Comparison of ENCODE assay signal across 9 cellular contexts in the genomic region with DNA sequence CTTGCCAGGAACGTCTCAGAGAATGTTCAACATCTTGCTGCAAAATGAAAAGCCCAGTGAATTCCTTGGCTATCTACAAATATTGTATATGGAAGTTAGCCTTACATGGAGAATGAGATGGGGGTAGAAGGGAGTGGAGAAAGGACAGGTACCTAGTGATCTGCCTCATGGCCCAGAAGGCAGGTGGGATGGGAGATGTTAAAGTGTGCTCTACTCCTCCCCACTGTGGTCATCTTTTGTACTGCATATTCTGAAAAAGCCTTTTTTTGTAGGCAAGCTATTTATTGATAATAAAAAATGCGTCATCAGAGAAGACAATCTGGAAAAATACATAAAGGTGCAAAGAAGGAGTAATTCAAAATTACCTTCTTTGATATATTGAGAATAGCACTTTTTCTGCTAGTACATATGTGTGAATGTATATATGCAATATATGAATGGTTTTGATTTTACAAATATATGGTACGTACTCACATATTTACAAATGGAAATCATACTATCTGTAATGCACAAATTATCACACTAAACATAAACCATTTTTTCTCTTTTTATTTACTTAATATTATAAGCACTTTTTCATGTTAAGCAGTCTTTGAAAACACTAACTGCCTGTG. TPM values are rescaled to one million over a fixed set of nuclear protein-coding genes. Genes with fewer than 3 reads are reported as not detected.
DNase-seq lines count a peak whose midpoint lies in the region; ATAC-seq and TF ChIP-seq lines count a peak whose summit lies in the region.
"Had no signal": no experiment of that assay in that cellular context is flagged by ENCODE, and none has a peak within 500 bp of the region (broad histone marks: within the 10 kb centered on the region; RNA-seq: fewer than 3 reads in every experiment).

No MANE protein-coding gene starts in this region.

- TF ChIP-seq CTCF in WTC11 (IDR thresholded peaks at IDR 0.05) (no peak; the same call in 1 of the 2 replicates), kidney epithelial cell (IDR thresholded peaks at IDR 0.05; ENCODE audit: insufficient read depth, low read length, poor library complexity, severe bottlenecking) (peak; percentile 57)

- H3K4me1 Mint-ChIP-seq in WTC11 = peaks cover 15% of the 10 kb centered on the region

- no peaks in the 10 kb centered on the region for H3K9me3 Mint-ChIP-seq in WTC11

- peak; percentile 19 to 37 for DNase-seq in AML-193 (lab: John Stamatoyannopoulos, UW)
- peak; percentile 43 for DNase-seq in KBM-7
- DNase-seq in WTC11 (ENCODE audit: low spot score) = no peak
- no peak for DNase-seq in kidney epithelial cell (ENCODE audit: low read depth)
- no peak for DNase-seq in ecto neural progenitor cell (ENCODE audit: low spot score)
- DNase-seq in stimulated activated naive CD4-positive, alpha-beta T cell treated with Interleukin-2 at 50 U/mL for 16 hours (lab: John Stamatoyannopoulos, UW) = no peak
- no peak for DNase-seq in GF-D8 (lab: John Stamatoyannopoulos, UW)

- no peaks in the 10 kb centered on the region for H3K27me3 Mint-ChIP-seq in WTC11 (ENCODE audit: low read depth)

- H3K36me3 Mint-ChIP-seq in WTC11 = no peaks in the 10 kb centered on the region

- H3K27me3 ChIP-seq in kidney epithelial cell (ENCODE audit: control insufficient read depth, insufficient read depth, low read length) = no peaks in the 10 kb centered on the region

- in situ Hi-C loops in KBM-7 (cut with MboI; ENCODE audit: low pct_unique_long_range_greater_than_20kb, low sequenced_read_pairs) = no loop called here

- ATAC-seq in GM18519 (IDR thresholded peaks at IDR 0.05; ENCODE audit: low FRiP score, unreplicated experiment) (peak; percentile 68), WTC11 (peak; percentile 59)

- H3K4me3 ChIP-seq in kidney epithelial cell (ENCODE audit: low read depth, low read length) = no peak overlapping the region

- POLR2A ChIA-PET in WTC11 (lab: Charles Lee) = no interaction called here

- CTCF ChIA-PET in WTC11 (lab: Charles Lee) = interaction anchor here (0.5 to 4.2 kb wide), 20 partner anchors 12 to 478 kb away, joined by 3 to 62 read pairs (median 5); no protein-coding TSS in a partner anchor

- H3K4me3 Mint-ChIP-seq in WTC11 = no peak overlapping the region

- H3K36me3 ChIP-seq in kidney epithelial cell (ENCODE audit: control insufficient read depth, insufficient read depth, low read length) = no peaks in the 10 kb centered on the region

- no peak overlapping the region for H3K27ac Mint-ChIP-seq in WTC11

TF ChIP-seq in WTC11, 78 proteins besides CTCF, POLR2A, EP300 and RAD21:
- TF ChIP-seq, protein P1, sequence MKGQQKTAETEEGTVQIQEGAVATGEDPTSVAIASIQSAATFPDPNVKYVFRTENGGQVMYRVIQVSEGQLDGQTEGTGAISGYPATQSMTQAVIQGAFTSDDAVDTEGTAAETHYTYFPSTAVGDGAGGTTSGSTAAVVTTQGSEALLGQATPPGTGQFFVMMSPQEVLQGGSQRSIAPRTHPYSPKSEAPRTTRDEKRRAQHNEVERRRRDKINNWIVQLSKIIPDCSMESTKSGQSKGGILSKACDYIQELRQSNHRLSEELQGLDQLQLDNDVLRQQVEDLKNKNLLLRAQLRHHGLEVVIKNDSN (CRISPR knock-in tag; IDR thresholded peaks at IDR 0.05) = no peak
- TF ChIP-seq NR3C1 (CRISPR knock-in tag; conservative IDR thresholded peaks at IDR 0.05; ENCODE audit: low read depth) (no peak), NR2C2 (CRISPR knock-in tag; IDR thresholded peaks at IDR 0.05) (no peak), TEAD4 (CRISPR knock-in tag; IDR thresholded peaks at IDR 0.05) (no peak), JAZF1 (CRISPR knock-in tag; IDR thresholded peaks at IDR 0.05) (no peak), CREB1 (CRISPR knock-in tag; IDR thresholded peaks at IDR 0.05) (no peak), ZNF396 (CRISPR knock-in tag; IDR thresholded peaks at IDR 0.05; ENCODE audit: borderline replicate concordance) (no peak), NR1H2 (CRISPR knock-in tag; IDR thresholded peaks at IDR 0.05) (no peak), FOXJ3 (CRISPR knock-in tag; IDR thresholded peaks at IDR 0.05; ENCODE audit: borderline replicate concordance) (no peak), TCF7 (CRISPR knock-in tag; IDR thresholded peaks at IDR 0.05; ENCODE audit: low read depth) (no peak), IRF2 (CRISPR knock-in tag; IDR thresholded peaks at IDR 0.05; ENCODE audit: borderline replicate concordance, low read depth) (no peak)
- TF ChIP-seq, protein P2, sequence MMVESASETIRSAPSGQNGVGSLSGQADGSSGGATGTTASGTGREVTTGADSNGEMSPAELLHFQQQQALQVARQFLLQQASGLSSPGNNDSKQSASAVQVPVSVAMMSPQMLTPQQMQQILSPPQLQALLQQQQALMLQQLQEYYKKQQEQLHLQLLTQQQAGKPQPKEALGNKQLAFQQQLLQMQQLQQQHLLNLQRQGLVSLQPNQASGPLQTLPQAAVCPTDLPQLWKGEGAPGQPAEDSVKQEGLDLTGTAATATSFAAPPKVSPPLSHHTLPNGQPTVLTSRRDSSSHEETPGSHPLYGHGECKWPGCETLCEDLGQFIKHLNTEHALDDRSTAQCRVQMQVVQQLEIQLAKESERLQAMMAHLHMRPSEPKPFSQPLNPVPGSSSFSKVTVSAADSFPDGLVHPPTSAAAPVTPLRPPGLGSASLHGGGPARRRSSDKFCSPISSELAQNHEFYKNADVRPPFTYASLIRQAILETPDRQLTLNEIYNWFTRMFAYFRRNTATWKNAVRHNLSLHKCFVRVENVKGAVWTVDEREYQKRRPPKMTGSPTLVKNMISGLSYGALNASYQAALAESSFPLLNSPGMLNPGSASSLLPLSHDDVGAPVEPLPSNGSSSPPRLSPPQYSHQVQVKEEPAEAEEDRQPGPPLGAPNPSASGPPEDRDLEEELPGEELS (CRISPR knock-in tag; IDR thresholded peaks at IDR 0.05) = no peak
- TF ChIP-seq, protein P3, sequence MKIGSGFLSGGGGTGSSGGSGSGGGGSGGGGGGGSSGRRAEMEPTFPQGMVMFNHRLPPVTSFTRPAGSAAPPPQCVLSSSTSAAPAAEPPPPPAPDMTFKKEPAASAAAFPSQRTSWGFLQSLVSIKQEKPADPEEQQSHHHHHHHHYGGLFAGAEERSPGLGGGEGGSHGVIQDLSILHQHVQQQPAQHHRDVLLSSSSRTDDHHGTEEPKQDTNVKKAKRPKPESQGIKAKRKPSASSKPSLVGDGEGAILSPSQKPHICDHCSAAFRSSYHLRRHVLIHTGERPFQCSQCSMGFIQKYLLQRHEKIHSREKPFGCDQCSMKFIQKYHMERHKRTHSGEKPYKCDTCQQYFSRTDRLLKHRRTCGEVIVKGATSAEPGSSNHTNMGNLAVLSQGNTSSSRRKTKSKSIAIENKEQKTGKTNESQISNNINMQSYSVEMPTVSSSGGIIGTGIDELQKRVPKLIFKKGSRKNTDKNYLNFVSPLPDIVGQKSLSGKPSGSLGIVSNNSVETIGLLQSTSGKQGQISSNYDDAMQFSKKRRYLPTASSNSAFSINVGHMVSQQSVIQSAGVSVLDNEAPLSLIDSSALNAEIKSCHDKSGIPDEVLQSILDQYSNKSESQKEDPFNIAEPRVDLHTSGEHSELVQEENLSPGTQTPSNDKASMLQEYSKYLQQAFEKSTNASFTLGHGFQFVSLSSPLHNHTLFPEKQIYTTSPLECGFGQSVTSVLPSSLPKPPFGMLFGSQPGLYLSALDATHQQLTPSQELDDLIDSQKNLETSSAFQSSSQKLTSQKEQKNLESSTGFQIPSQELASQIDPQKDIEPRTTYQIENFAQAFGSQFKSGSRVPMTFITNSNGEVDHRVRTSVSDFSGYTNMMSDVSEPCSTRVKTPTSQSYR (CRISPR knock-in tag; IDR thresholded peaks at IDR 0.05) = no peak
- TF ChIP-seq, protein P4, sequence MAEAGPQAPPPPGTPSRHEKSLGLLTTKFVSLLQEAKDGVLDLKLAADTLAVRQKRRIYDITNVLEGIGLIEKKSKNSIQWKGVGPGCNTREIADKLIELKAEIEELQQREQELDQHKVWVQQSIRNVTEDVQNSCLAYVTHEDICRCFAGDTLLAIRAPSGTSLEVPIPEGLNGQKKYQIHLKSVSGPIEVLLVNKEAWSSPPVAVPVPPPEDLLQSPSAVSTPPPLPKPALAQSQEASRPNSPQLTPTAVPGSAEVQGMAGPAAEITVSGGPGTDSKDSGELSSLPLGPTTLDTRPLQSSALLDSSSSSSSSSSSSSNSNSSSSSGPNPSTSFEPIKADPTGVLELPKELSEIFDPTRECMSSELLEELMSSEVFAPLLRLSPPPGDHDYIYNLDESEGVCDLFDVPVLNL (CRISPR knock-in tag; IDR thresholded peaks at IDR 0.05; ENCODE audit: borderline replicate concordance, low read depth) = no peak
- TF ChIP-seq, protein P5, sequence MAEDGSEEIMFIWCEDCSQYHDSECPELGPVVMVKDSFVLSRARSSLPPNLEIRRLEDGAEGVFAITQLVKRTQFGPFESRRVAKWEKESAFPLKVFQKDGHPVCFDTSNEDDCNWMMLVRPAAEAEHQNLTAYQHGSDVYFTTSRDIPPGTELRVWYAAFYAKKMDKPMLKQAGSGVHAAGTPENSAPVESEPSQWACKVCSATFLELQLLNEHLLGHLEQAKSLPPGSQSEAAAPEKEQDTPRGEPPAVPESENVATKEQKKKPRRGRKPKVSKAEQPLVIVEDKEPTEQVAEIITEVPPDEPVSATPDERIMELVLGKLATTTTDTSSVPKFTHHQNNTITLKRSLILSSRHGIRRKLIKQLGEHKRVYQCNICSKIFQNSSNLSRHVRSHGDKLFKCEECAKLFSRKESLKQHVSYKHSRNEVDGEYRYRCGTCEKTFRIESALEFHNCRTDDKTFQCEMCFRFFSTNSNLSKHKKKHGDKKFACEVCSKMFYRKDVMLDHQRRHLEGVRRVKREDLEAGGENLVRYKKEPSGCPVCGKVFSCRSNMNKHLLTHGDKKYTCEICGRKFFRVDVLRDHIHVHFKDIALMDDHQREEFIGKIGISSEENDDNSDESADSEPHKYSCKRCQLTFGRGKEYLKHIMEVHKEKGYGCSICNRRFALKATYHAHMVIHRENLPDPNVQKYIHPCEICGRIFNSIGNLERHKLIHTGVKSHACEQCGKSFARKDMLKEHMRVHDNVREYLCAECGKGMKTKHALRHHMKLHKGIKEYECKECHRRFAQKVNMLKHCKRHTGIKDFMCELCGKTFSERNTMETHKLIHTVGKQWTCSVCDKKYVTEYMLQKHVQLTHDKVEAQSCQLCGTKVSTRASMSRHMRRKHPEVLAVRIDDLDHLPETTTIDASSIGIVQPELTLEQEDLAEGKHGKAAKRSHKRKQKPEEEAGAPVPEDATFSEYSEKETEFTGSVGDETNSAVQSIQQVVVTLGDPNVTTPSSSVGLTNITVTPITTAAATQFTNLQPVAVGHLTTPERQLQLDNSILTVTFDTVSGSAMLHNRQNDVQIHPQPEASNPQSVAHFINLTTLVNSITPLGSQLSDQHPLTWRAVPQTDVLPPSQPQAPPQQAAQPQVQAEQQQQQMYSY (CRISPR knock-in tag; IDR thresholded peaks at IDR 0.05) = no peak

RNA-seq across cellular contexts. Expression of a gene that starts 19.1 kb away (rescaled TPM):
- total RNA-seq in WTC11 (2021) (0.22 to 0.64 TPM (median 0.27 TPM) in 3 replicates), kidney epithelial cell (not detected in 2 replicates)
- total RNA-seq: glomerular endothelial cell had no signal

Comparison
In these comparisons a context has a peak if more than half of its experiments do, and no peak if none do; other contexts are left out.
1. DNase-seq: peak in AML-193 (2 of 2) and KBM-7 (single experiment); none in WTC11 (single experiment), kidney epithelial cell (single experiment), ecto neural progenitor cell (single experiment), stimulated activated naive CD4-positive, alpha-beta T cell treated with Interleukin-2 at 50 U/mL for 16 hours (single experiment) and GF-D8 (single experiment).